33 cellular contexts compared by ENCODE assay signal in the genomic region with DNA sequence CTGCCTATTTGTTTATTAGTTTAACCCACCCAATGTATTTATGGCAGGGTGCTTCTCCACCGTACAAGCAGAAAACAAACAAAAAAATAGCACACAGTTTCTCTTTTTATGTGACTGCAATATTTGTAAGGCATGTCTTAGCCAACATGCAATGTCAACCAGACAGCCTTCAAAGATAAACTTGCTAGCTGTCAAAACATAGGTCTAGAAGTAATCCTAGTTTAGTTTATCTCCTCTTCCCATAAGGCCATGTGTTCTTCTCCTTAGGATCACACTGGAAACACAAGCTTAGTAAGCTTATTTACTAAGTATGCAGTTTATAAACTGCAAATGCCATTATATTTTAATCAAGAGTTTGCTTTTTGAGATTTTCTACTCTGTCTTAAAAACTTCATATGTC.
"Had no signal": no experiment of that assay in that cellular context is flagged by ENCODE, and none has a peak within 500 bp of the region (broad histone marks: within the 10 kb centered on the region; RNA-seq: fewer than 3 reads in every experiment).

No MANE protein-coding gene starts in this region.

- DNase-seq: activated CD4-positive, alpha-beta memory T cell treated with anti-CD3 and anti-CD28 coated beads for 36 hours; activated CD4-positive, alpha-beta T cell treated with anti-CD3 and anti-CD28 coated beads for 36 hours; activated CD4-positive, alpha-beta T cell treated with anti-CD3 and anti-CD28 coated beads, Interleukin-2, amount 10 ng/mL, durations not matched to agents 24 days and 14 days; activated CD4-positive, CD25-positive, alpha-beta regulatory T cell; activated CD4-positive, CD25-positive, alpha-beta regulatory T cell treated with anti-CD3 and anti-CD28 coated beads, Interleukin-2, amount 50 U/mL, for 72 hours; activated CD8-positive, alpha-beta memory T cell treated with anti-CD3 and anti-CD28 coated beads, Interleukin-2, amount 10 ng/mL, durations not matched to agents 7 days and 5 days; activated CD8-positive, alpha-beta memory T cell treated with anti-CD3 and anti-CD28 coated beads, Interleukin-2, amount 50 U/mL, for 4 hours; activated CD8-positive, alpha-beta T cell treated with anti-CD3 and anti-CD28 coated beads, Interleukin-2, amount 10 ng/mL, durations not matched to agents 7 days and 5 days; activated effector memory CD4-positive, alpha-beta T cell treated with anti-CD3 and anti-CD28 coated beads, Interleukin-2, amount 50 U/mL, for 16 hours; activated naive CD4-positive, alpha-beta T cell treated with anti-CD3 and anti-CD28 coated beads for 36 hours; activated naive CD8-positive, alpha-beta T cell treated with anti-CD3 and anti-CD28 coated beads for 36 hours; activated naive CD8-positive, alpha-beta T cell treated with anti-CD3 and anti-CD28 coated beads, Interleukin-2, amount 50 U/mL, for 24 hours; activated T-cell treated with anti-CD3 and anti-CD28 coated beads, Interleukin-2, amount 50 U/mL, for 1 hour; activated T-cell treated with anti-CD3 and anti-CD28 coated beads, Interleukin-2, amount 50 U/mL, for 48 hours; adrenal gland; brain microvascular endothelial cell; dorsolateral prefrontal cortex; effector memory CD4-positive, alpha-beta T cell; erythroblast; foreskin melanocyte; head of caudate nucleus; T-helper 1 cell; T-helper 2 cell had no signal

- H3K4me1 ChIP-seq: adrenal gland, esophagus muscularis mucosa, gastroesophageal sphincter had no signal

- H3K4me1 Mint-ChIP-seq: activated CD4-positive, alpha-beta T cell treated with anti-CD3 and anti-CD28 coated beads for 36 hours; activated CD4-positive, alpha-beta T cell treated with anti-CD3 and anti-CD28 coated beads, Interleukin-2, amount 10 ng/mL, durations not matched to agents 24 days and 14 days; activated naive CD4-positive, alpha-beta T cell treated with anti-CD3 and anti-CD28 coated beads, Interleukin-2, amount 50 U/mL, for 24 hours; activated naive CD8-positive, alpha-beta T cell treated with anti-CD3 and anti-CD28 coated beads for 36 hours; activated naive CD8-positive, alpha-beta T cell treated with anti-CD3 and anti-CD28 coated beads, Interleukin-2, amount 50 U/mL, for 24 hours; central memory CD8-positive, alpha-beta T cell had no signal

- ATAC-seq: activated CD4-positive, alpha-beta T cell treated with anti-CD3 and anti-CD28 coated beads for 36 hours; activated CD8-positive, alpha-beta memory T cell treated with anti-CD3 and anti-CD28 coated beads, Interleukin-2, amount 10 ng/mL, durations not matched to agents 7 days and 5 days; activated CD8-positive, alpha-beta T cell treated with anti-CD3 and anti-CD28 coated beads, Interleukin-2, amount 10 ng/mL, durations not matched to agents 7 days and 5 days; activated naive CD8-positive, alpha-beta T cell treated with anti-CD3 and anti-CD28 coated beads, Interleukin-2, amount 50 U/mL, for 24 hours; gastroesophageal sphincter had no signal

- H3K36me3 ChIP-seq: adrenal gland, brain microvascular endothelial cell had no signal

- H3K27me3 Mint-ChIP-seq: activated CD4-positive, alpha-beta memory T cell treated with anti-CD3 and anti-CD28 coated beads for 36 hours; activated CD4-positive, alpha-beta T cell treated with anti-CD3 and anti-CD28 coated beads for 36 hours; activated CD4-positive, alpha-beta T cell treated with anti-CD3 and anti-CD28 coated beads, Interleukin-2, amount 10 ng/mL, durations not matched to agents 24 days and 14 days; activated CD8-positive, alpha-beta memory T cell treated with anti-CD3 and anti-CD28 coated beads, Interleukin-2, amount 10 ng/mL, durations not matched to agents 7 days and 5 days; activated naive CD4-positive, alpha-beta T cell treated with anti-CD3 and anti-CD28 coated beads, Interleukin-2, amount 50 U/mL, for 24 hours; activated naive CD8-positive, alpha-beta T cell treated with anti-CD3 and anti-CD28 coated beads for 36 hours; activated naive CD8-positive, alpha-beta T cell treated with anti-CD3 and anti-CD28 coated beads, Interleukin-2, amount 50 U/mL, for 24 hours; central memory CD8-positive, alpha-beta T cell; dendritic cell treated with granulocyte-macrophage colony-stimulating factor and Interleukin-4, amounts not matched to agents 40 ng/mL and 50 ng/mL, for 4 days had no signal

- H3K4me3 ChIP-seq: adrenal gland, coronary artery, dorsolateral prefrontal cortex, esophagus muscularis mucosa, gastroesophageal sphincter had no signal

- H3K27ac ChIP-seq: adrenal gland, brain microvascular endothelial cell, coronary artery, dorsolateral prefrontal cortex, esophagus muscularis mucosa, gastroesophageal sphincter had no signal

- H3K4me3 Mint-ChIP-seq: activated CD4-positive, alpha-beta memory T cell treated with anti-CD3 and anti-CD28 coated beads for 36 hours; activated CD4-positive, alpha-beta T cell treated with anti-CD3 and anti-CD28 coated beads for 36 hours; activated CD4-positive, alpha-beta T cell treated with anti-CD3 and anti-CD28 coated beads, Interleukin-2, amount 10 ng/mL, durations not matched to agents 24 days and 14 days; activated CD8-positive, alpha-beta memory T cell treated with anti-CD3 and anti-CD28 coated beads, Interleukin-2, amount 10 ng/mL, durations not matched to agents 7 days and 5 days; activated CD8-positive, alpha-beta T cell treated with anti-CD3 and anti-CD28 coated beads, Interleukin-2, amount 10 ng/mL, durations not matched to agents 7 days and 5 days; activated naive CD4-positive, alpha-beta T cell treated with anti-CD3 and anti-CD28 coated beads for 36 hours; activated naive CD4-positive, alpha-beta T cell treated with anti-CD3 and anti-CD28 coated beads, Interleukin-2, amount 50 U/mL, for 24 hours; activated naive CD8-positive, alpha-beta T cell treated with anti-CD3 and anti-CD28 coated beads for 36 hours; activated naive CD8-positive, alpha-beta T cell treated with anti-CD3 and anti-CD28 coated beads, Interleukin-2, amount 50 U/mL, for 24 hours; activated T-helper 1 cell treated with anti-CD3 and anti-CD28 coated beads, Interleukin-12 subunit alpha, Interleukin-12 subunit beta, Interleukin-2, Interleukin-4 antibody, amounts not matched to agents 30 ng/mL and 10 ng/mL and 1 ng/mL, durations not matched to agents 14 hours and 24 hours and 36 hours; central memory CD8-positive, alpha-beta T cell; dendritic cell treated with granulocyte-macrophage colony-stimulating factor and Interleukin-4, amounts not matched to agents 40 ng/mL and 50 ng/mL, for 4 days had no signal

- H3K27me3 ChIP-seq: adrenal gland, brain microvascular endothelial cell, dorsolateral prefrontal cortex, esophagus muscularis mucosa, gastroesophageal sphincter had no signal

- FAIRE-seq: astrocyte, bronchial epithelial cell had no signal

- H3K9me3 ChIP-seq: adrenal gland had no signal

- H3K27ac Mint-ChIP-seq: activated CD4-positive, alpha-beta memory T cell treated with anti-CD3 and anti-CD28 coated beads for 36 hours; activated CD4-positive, alpha-beta T cell treated with anti-CD3 and anti-CD28 coated beads for 36 hours; activated CD4-positive, alpha-beta T cell treated with anti-CD3 and anti-CD28 coated beads, Interleukin-2, amount 10 ng/mL, durations not matched to agents 24 days and 14 days; activated CD8-positive, alpha-beta memory T cell treated with anti-CD3 and anti-CD28 coated beads, Interleukin-2, amount 10 ng/mL, durations not matched to agents 7 days and 5 days; activated CD8-positive, alpha-beta T cell treated with anti-CD3 and anti-CD28 coated beads, Interleukin-2, amount 10 ng/mL, durations not matched to agents 7 days and 5 days; activated naive CD4-positive, alpha-beta T cell treated with anti-CD3 and anti-CD28 coated beads for 36 hours; activated naive CD4-positive, alpha-beta T cell treated with anti-CD3 and anti-CD28 coated beads, Interleukin-2, amount 50 U/mL, for 24 hours; activated naive CD8-positive, alpha-beta T cell treated with anti-CD3 and anti-CD28 coated beads for 36 hours; activated naive CD8-positive, alpha-beta T cell treated with anti-CD3 and anti-CD28 coated beads, Interleukin-2, amount 50 U/mL, for 24 hours; activated T-helper 1 cell treated with anti-CD3 and anti-CD28 coated beads, Interleukin-12 subunit alpha, Interleukin-12 subunit beta, Interleukin-2, Interleukin-4 antibody, amounts not matched to agents 30 ng/mL and 10 ng/mL and 1 ng/mL, durations not matched to agents 14 hours and 24 hours and 36 hours; activated T-helper 2 cell treated with anti-CD3 and anti-CD28 coated beads, Interferon-gamma antibody, Interleukin-2, Interleukin-4, amounts not matched to agents 10 μg/mL and 5 μg/mL and 100 μg/mL, durations not matched to agents 14 hours and 24 hours and 36 hours; dendritic cell treated with granulocyte-macrophage colony-stimulating factor and Interleukin-4, amounts not matched to agents 40 ng/mL and 50 ng/mL, for 4 days had no signal

- H3K9me3 Mint-ChIP-seq: activated CD4-positive, alpha-beta memory T cell treated with anti-CD3 and anti-CD28 coated beads for 36 hours; activated naive CD4-positive, alpha-beta T cell treated with anti-CD3 and anti-CD28 coated beads for 36 hours; activated T-helper 1 cell treated with anti-CD3 and anti-CD28 coated beads, Interleukin-12 subunit alpha, Interleukin-12 subunit beta, Interleukin-2, Interleukin-4 antibody, amounts not matched to agents 30 ng/mL and 10 ng/mL and 1 ng/mL, durations not matched to agents 14 hours and 24 hours and 36 hours; central memory CD8-positive, alpha-beta T cell; dendritic cell treated with granulocyte-macrophage colony-stimulating factor and Interleukin-4, amounts not matched to agents 40 ng/mL and 50 ng/mL, for 4 days had no signal
